In genomic region chr15:58830556-58830955, GRCh38 we compare ENCODE assay signal across 21 cellular contexts. TPM values are rescaled to one million over a fixed set of nuclear protein-coding genes. Genes with fewer than 3 reads are reported as not detected.
DNase-seq lines count a peak whose midpoint lies in the region; ATAC-seq and TF ChIP-seq lines count a peak whose summit lies in the region.
"Had no signal": no experiment of that assay in that cellular context is flagged by ENCODE, and none has a peak within 500 bp of the region (broad histone marks: within the 10 kb centered on the region; RNA-seq: fewer than 3 reads in every experiment).

No MANE protein-coding gene starts in this region.

- no peaks in the 10 kb centered on the region for H3K36me3 ChIP-seq in GM23338 (ENCODE audit: insufficient read depth)
- H3K36me3 ChIP-seq in tibial nerve: peaks cover 0 to 34% (median 0%) of the 10 kb centered on the region in 3 donors
- H3K36me3 ChIP-seq: BE2C had no signal

- peaks cover 2% of the 10 kb centered on the region for H3K27me3 Mint-ChIP-seq in GM23338 (ENCODE audit: insufficient read depth, low read depth, poor library complexity)
- H3K27me3 Mint-ChIP-seq: CD4-positive, alpha-beta memory T cell had no signal

- H3K36me3 Mint-ChIP-seq in GM23338 (ENCODE audit: low read depth): peaks cover 20% of the 10 kb centered on the region; the same call in 2 of the 3 replicates

- H3K4me3 Mint-ChIP-seq in GM23338: no peak overlapping the region
- H3K4me3 Mint-ChIP-seq: CD4-positive, alpha-beta memory T cell had no signal

- no peak for TF ChIP-seq POLR2A in tibial nerve (IDR thresholded peaks at IDR 0.05)

- no peaks in the 10 kb centered on the region for H4K20me1 ChIP-seq in GM23338 (replicated peaks; ENCODE audit: insufficient read depth)

- H3K27ac ChIP-seq in GM23338 (ENCODE audit: low read depth) (no peak overlapping the region), cingulate gyrus (ENCODE audit: low read depth, low read length) (peak overlapping the region; percentile 20), tibial nerve (peak overlapping the region in 3 of 4 donors; percentile 30 to 70 (median 63))
- H3K27ac ChIP-seq: GM23248, RWPE1, SJCRH30 had no signal

- peaks cover 31% of the 10 kb centered on the region for H3K4me1 Mint-ChIP-seq in GM23338

- ATAC-seq in GM23338: no peak; the same call in 2 of the 3 replicates
- ATAC-seq: GM12878, HCT116 had no signal

- WGBS in tibial nerve, 2 donors: 52 to 66% methylated on average over 2 of the region's 2 CpGs

- H3K9me3 ChIP-seq in tibial nerve: no peaks in the 10 kb centered on the region
- H3K9me3 ChIP-seq: BE2C, SJCRH30 had no signal

- no peaks in the 10 kb centered on the region for H3K9me2 ChIP-seq in GM23338 (ENCODE audit: insufficient read depth)

- no peaks in the 10 kb centered on the region for H3K79me2 ChIP-seq in GM23338 (replicated peaks; ENCODE audit: insufficient read depth)

- H3K27me3 ChIP-seq in GM23338 (ENCODE audit: insufficient read depth) (no peaks in the 10 kb centered on the region), tibial nerve (no peaks in the 10 kb centered on the region)
- H3K27me3 ChIP-seq: BE2C, SJCRH30 had no signal

- H3K4me2 ChIP-seq in GM23338: no peak overlapping the region; the same call in 1 of the 2 replicates

- DNase-seq in GM23338 (ENCODE audit: low spot score) (no peak), iris pigment epithelial cell (ENCODE audit: low read depth) (peak; percentile 28), tibial nerve (ENCODE audit: low spot score in 2 of 2) (no peak), NCI-H128 (lab: John Stamatoyannopoulos, UW; ENCODE audit: unreplicated experiment) (no peak), HPDE6-E6E7 (ENCODE audit: extremely low spot score) (no peak), D341Med (ENCODE audit: low spot score) (no peak)
- DNase-seq: ACHN; BE2C; CD4-positive, alpha-beta memory T cell; DND-41; GDM1; GM23248; NCI-H1105; NCI-H1694 treated with DMSO at 0.1 percent for 48 hours; NCI-H69; NK-92 treated with Interleukin-12 subunit alpha and Interleukin-12 subunit beta, amount 100 ng/mL, for 24 hours; SJCRH30 had no signal

- H3F3A ChIP-seq in GM23338 (replicated peaks; ENCODE audit: low read depth): peaks cover 5% of the 10 kb centered on the region; the same call in 1 of the 2 replicates

- no peak overlapping the region for H2AFZ ChIP-seq in GM23338
- H2AFZ ChIP-seq: GM23248 had no signal

- peaks cover 30% of the 10 kb centered on the region for H3K4me1 ChIP-seq in GM23338 (ENCODE audit: insufficient read depth)
- H3K4me1 ChIP-seq in tibial nerve: peaks cover 0 to 13% (median 2%) of the 10 kb centered on the region in 4 donors
- H3K4me1 ChIP-seq: BE2C, SJCRH30 had no signal

- no peak for TF ChIP-seq CTCF in GM23338 (conservative IDR thresholded peaks at IDR 0.05; ENCODE audit: low read depth in 2 of 2)
- no peak for TF ChIP-seq CTCF in tibial nerve (IDR thresholded peaks at IDR 0.05)

- H3K4me3 ChIP-seq in GM23338: no peak overlapping the region
- H3K4me3 ChIP-seq in tibial nerve: no peak overlapping the region
- H3K4me3 ChIP-seq: GM12878, GM23248, SJCRH30 had no signal

- H3K27ac Mint-ChIP-seq in GM23338: peak overlapping the region; percentile 55; the same call in 1 of the 2 replicates
- H3K27ac Mint-ChIP-seq: CD4-positive, alpha-beta memory T cell had no signal

- TF ChIP-seq EP300 in tibial nerve (IDR thresholded peaks at IDR 0.05): peak in 1 of 2 donors; percentile 47

- no peaks in the 10 kb centered on the region for H3K9me3 Mint-ChIP-seq in GM23338
- H3K9me3 Mint-ChIP-seq: CD4-positive, alpha-beta memory T cell had no signal

TF ChIP-seq in GM23338, 12 proteins besides CTCF, POLR2A, EP300 and RAD21 (continues in another document):
- TF ChIP-seq JUNB (IDR thresholded peaks at IDR 0.05; ENCODE audit: unreplicated experiment): no peak
- TF ChIP-seq NANOG (IDR thresholded peaks at IDR 0.05; ENCODE audit: borderline replicate concordance): no peak
- no peak for TF ChIP-seq POLR2AphosphoS5 (IDR thresholded peaks at IDR 0.05; ENCODE audit: low read depth)
- no peak for TF ChIP-seq EZH2phosphoT487 (IDR thresholded peaks at IDR 0.05; ENCODE audit: unreplicated experiment)
- TF ChIP-seq, protein P1, sequence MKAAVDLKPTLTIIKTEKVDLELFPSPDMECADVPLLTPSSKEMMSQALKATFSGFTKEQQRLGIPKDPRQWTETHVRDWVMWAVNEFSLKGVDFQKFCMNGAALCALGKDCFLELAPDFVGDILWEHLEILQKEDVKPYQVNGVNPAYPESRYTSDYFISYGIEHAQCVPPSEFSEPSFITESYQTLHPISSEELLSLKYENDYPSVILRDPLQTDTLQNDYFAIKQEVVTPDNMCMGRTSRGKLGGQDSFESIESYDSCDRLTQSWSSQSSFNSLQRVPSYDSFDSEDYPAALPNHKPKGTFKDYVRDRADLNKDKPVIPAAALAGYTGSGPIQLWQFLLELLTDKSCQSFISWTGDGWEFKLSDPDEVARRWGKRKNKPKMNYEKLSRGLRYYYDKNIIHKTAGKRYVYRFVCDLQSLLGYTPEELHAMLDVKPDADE (IDR thresholded peaks at IDR 0.05): no peak
- TF ChIP-seq EZH2 (IDR thresholded peaks at IDR 0.05; ENCODE audit: low read depth, unreplicated experiment): no peak
- TF ChIP-seq, protein P2, sequence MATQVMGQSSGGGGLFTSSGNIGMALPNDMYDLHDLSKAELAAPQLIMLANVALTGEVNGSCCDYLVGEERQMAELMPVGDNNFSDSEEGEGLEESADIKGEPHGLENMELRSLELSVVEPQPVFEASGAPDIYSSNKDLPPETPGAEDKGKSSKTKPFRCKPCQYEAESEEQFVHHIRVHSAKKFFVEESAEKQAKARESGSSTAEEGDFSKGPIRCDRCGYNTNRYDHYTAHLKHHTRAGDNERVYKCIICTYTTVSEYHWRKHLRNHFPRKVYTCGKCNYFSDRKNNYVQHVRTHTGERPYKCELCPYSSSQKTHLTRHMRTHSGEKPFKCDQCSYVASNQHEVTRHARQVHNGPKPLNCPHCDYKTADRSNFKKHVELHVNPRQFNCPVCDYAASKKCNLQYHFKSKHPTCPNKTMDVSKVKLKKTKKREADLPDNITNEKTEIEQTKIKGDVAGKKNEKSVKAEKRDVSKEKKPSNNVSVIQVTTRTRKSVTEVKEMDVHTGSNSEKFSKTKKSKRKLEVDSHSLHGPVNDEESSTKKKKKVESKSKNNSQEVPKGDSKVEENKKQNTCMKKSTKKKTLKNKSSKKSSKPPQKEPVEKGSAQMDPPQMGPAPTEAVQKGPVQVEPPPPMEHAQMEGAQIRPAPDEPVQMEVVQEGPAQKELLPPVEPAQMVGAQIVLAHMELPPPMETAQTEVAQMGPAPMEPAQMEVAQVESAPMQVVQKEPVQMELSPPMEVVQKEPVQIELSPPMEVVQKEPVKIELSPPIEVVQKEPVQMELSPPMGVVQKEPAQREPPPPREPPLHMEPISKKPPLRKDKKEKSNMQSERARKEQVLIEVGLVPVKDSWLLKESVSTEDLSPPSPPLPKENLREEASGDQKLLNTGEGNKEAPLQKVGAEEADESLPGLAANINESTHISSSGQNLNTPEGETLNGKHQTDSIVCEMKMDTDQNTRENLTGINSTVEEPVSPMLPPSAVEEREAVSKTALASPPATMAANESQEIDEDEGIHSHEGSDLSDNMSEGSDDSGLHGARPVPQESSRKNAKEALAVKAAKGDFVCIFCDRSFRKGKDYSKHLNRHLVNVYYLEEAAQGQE (IDR thresholded peaks at IDR 0.05; ENCODE audit: unreplicated experiment): no peak
- no peak for TF ChIP-seq CREB1 (CRISPR knock-in tag; IDR thresholded peaks at IDR 0.05; ENCODE audit: low read depth)
- no peak for TF ChIP-seq ZNF331 (CRISPR knock-in tag; IDR thresholded peaks at IDR 0.05; ENCODE audit: low read depth)
- no peak for TF ChIP-seq STAT1 (IDR thresholded peaks at IDR 0.05; ENCODE audit: unreplicated experiment)

RNA-seq across cellular contexts. Expression of gene MINDY2, which starts 59.5 kb away (rescaled TPM):
- 36.3 and 40.3 TPM in 2 replicates for total RNA-seq in GM23338 (2014; rRNA removed; shearing (Covaris generic))
- polyA plus RNA-seq in GM23338 (2016; fragmentation: Nextera tagmentation; extraction: Ambion mirVana): 34.0 and 47.9 TPM in 2 replicates
- total RNA-seq in tibial nerve: 10 to 100 TPM; 26.1 to 47.4 (median 39.9) TPM
